Comparison of ENCODE assay signal across 21 cellular contexts in genomic region chr12:4046150-4046845, GRCh38.
DNase-seq lines count a peak whose midpoint lies in the region; ATAC-seq, FAIRE-seq and TF ChIP-seq lines count a peak whose summit lies in the region.
"Had no signal": no experiment of that assay in that cellular context is flagged by ENCODE, and none has a peak within 500 bp of the region (broad histone marks: within the 10 kb centered on the region; RNA-seq: fewer than 3 reads in every experiment).

No MANE protein-coding gene starts in this region.

- CTCF ChIA-PET in activated CD8-positive, alpha-beta memory T cell treated with anti-CD3 and anti-CD28 coated beads, Interleukin-2, amount 10 ng/mL, durations not matched to agents 7 days and 5 days (lab: Charles Lee), result interaction anchor here (1.6 kb wide), 1 partner anchor 8 kb away, joined by 6 read pairs; no protein-coding TSS in a partner anchor
- CTCF ChIA-PET in GM10248 (lab: Yijun Ruan, JAX), result no interaction called here

- no peak overlapping the region for H3K27ac Mint-ChIP-seq in activated CD8-positive, alpha-beta memory T cell treated with anti-CD3 and anti-CD28 coated beads, Interleukin-2, amount 10 ng/mL, durations not matched to agents 7 days and 5 days
- H3K27ac Mint-ChIP-seq: H9, IgD-negative memory B cell had no signal

- H3K27ac ChIP-seq in esophagus muscularis mucosa (replicated peaks in 1 of 4), result no peak overlapping the region
- H3K27ac ChIP-seq: 22Rv1, Peyer's patch had no signal

- H3K36me3 Mint-ChIP-seq in activated CD8-positive, alpha-beta memory T cell treated with anti-CD3 and anti-CD28 coated beads, Interleukin-2, amount 10 ng/mL, durations not matched to agents 7 days and 5 days, result no peaks in the 10 kb centered on the region
- H3K36me3 Mint-ChIP-seq: IgD-negative memory B cell had no signal

- no peaks in the 10 kb centered on the region for H3K36me3 ChIP-seq in esophagus muscularis mucosa
- H3K36me3 ChIP-seq in neuron (ENCODE audit: insufficient read depth, low read length), result no peaks in the 10 kb centered on the region
- H3K36me3 ChIP-seq: Peyer's patch had no signal

- peak; percentile 37 for DNase-seq in activated CD8-positive, alpha-beta memory T cell treated with anti-CD3 and anti-CD28 coated beads, Interleukin-2, amount 10 ng/mL, durations not matched to agents 7 days and 5 days
- no peak for DNase-seq in activated CD8-positive, alpha-beta memory T cell treated with anti-CD3 and anti-CD28 coated beads for 24 hours
- DNase-seq in esophagus muscularis mucosa (ENCODE audit: extremely low spot score) (peak; percentile 79), urothelium cell line (ENCODE audit: low spot score) (no peak), GM10248 (ENCODE audit: extremely low spot score) (no peak), NCI-H1417 treated with DMSO at 0.1 percent for 48 hours (lab: John Stamatoyannopoulos, UW) (no peak)
- DNase-seq: AML-193; DMS79 treated with DMSO at 0.1 percent for 48 hours; H9; Karpas-422; NCI-H1048; NCI-H146; NCI-H2029 treated with DMSO at 0.1 percent for 48 hours; NCI-H2171; NCI-H446 treated with DMSO at 0.1 percent for 48 hours; NK-92 treated with Interleukin-12 subunit alpha and Interleukin-12 subunit beta, amount 100 ng/mL, for 24 hours; Peyer's patch had no signal

- WGBS in esophagus muscularis mucosa, result 84% methylated on average over 13 of the region's 13 CpGs

- no peak overlapping the region for H3K4me3 Mint-ChIP-seq in activated CD8-positive, alpha-beta memory T cell treated with anti-CD3 and anti-CD28 coated beads, Interleukin-2, amount 10 ng/mL, durations not matched to agents 7 days and 5 days
- H3K4me3 Mint-ChIP-seq: H9, IgD-negative memory B cell had no signal

- no peak for ATAC-seq in activated CD8-positive, alpha-beta memory T cell treated with anti-CD3 and anti-CD28 coated beads, Interleukin-2, amount 10 ng/mL, durations not matched to agents 7 days and 5 days
- no peak for ATAC-seq in HG02840 (IDR thresholded peaks at IDR 0.05; ENCODE audit: low FRiP score, unreplicated experiment)

- no peaks in the 10 kb centered on the region for H3K4me1 ChIP-seq in esophagus muscularis mucosa
- peaks cover 18% of the 10 kb centered on the region for H3K4me1 ChIP-seq in neuron (ENCODE audit: insufficient read depth, low read length)
- H3K4me1 ChIP-seq: Peyer's patch had no signal

- H3K4me3 ChIP-seq in esophagus muscularis mucosa (no peak overlapping the region), neuron (ENCODE audit: low read length) (peak overlapping the region; percentile 1)
- H3K4me3 ChIP-seq: Peyer's patch had no signal

- TF ChIP-seq CTCF in esophagus muscularis mucosa (IDR thresholded peaks at IDR 0.05) (no peak), GM10248 (IDR thresholded peaks at IDR 0.05; ENCODE audit: control extremely low read depth, extremely low read depth, low read depth, missing control alignments) (no peak)

- intact Hi-C loops in esophagus muscularis mucosa (cut with DNase I), result no loop called here

- no peak for TF ChIP-seq EP300 in esophagus muscularis mucosa (IDR thresholded peaks at IDR 0.05)

- H3K27me3 Mint-ChIP-seq in activated CD8-positive, alpha-beta memory T cell treated with anti-CD3 and anti-CD28 coated beads, Interleukin-2, amount 10 ng/mL, durations not matched to agents 7 days and 5 days, result peaks cover 17% of the 10 kb centered on the region

- H3K27me3 ChIP-seq in esophagus muscularis mucosa, result no peaks in the 10 kb centered on the region
- H3K27me3 ChIP-seq in neuron (ENCODE audit: insufficient read depth, low read length), result no peaks in the 10 kb centered on the region
- H3K27me3 ChIP-seq: Peyer's patch had no signal

- no peaks in the 10 kb centered on the region for H3K4me1 Mint-ChIP-seq in activated CD8-positive, alpha-beta memory T cell treated with anti-CD3 and anti-CD28 coated beads, Interleukin-2, amount 10 ng/mL, durations not matched to agents 7 days and 5 days
- H3K4me1 Mint-ChIP-seq: IgD-negative memory B cell had no signal

- no peak for TF ChIP-seq POLR2A in esophagus muscularis mucosa (IDR thresholded peaks at IDR 0.05; ENCODE audit: low read depth)

- H2AFZ ChIP-seq in neuron (ENCODE audit: low read depth, low read length), result no peak overlapping the region

- H3K9me3 Mint-ChIP-seq in activated CD8-positive, alpha-beta memory T cell treated with anti-CD3 and anti-CD28 coated beads, Interleukin-2, amount 10 ng/mL, durations not matched to agents 7 days and 5 days (ENCODE audit: low read depth), result no peaks in the 10 kb centered on the region
- H3K9me3 Mint-ChIP-seq: IgD-negative memory B cell had no signal

- POLR2A ChIA-PET in GM10248 (lab: Yijun Ruan, JAX), result no interaction called here

- peak; percentile 89 for FAIRE-seq in urothelium cell line (lab: Jason Lieb, UNC)

- H3K9me3 ChIP-seq in esophagus muscularis mucosa, result no peaks in the 10 kb centered on the region
- peaks cover 2% of the 10 kb centered on the region for H3K9me3 ChIP-seq in neuron (ENCODE audit: low read length)
- H3K9me3 ChIP-seq: Peyer's patch had no signal

Comparison
In these comparisons a context has a peak if more than half of its experiments do, and no peak if none do; other contexts are left out.
1. DNase-seq: peak in activated CD8-positive, alpha-beta memory T cell treated with anti-CD3 and anti-CD28 coated beads, Interleukin-2, amount 10 ng/mL, durations not matched to agents 7 days and 5 days (single experiment) and esophagus muscularis mucosa (single experiment); none in activated CD8-positive, alpha-beta memory T cell treated with anti-CD3 and anti-CD28 coated beads for 24 hours (single experiment), urothelium cell line (single experiment), GM10248 (single experiment) and NCI-H1417 treated with DMSO at 0.1 percent for 48 hours (single experiment).